14 cellular contexts compared by ENCODE assay signal in the genomic region with DNA sequence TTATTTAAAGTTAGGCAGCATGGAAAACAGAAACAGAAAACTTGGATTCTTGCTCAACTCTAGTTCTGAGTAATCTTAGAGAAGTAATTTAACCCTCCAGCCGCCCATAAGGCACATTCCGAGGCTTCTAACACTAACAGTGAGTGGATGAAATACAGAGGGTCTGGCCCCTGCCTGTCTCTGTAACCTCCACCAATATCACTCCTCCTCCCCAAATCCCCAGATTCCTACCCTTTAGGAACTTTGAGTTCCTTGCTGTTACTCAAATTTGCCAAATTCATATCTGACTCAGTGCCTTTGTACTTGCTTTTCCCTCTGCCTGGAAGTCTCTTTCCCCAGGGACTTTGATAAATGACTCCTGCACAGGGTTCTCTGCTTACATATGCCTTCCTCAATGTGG.
A peak's percentile ranks its signal among the peaks of the same experiment; 100 is the strongest.
DNase-seq lines count a peak whose midpoint lies in the region; FAIRE-seq and TF ChIP-seq lines count a peak whose summit lies in the region.
"Had no signal": no experiment of that assay in that cellular context is flagged by ENCODE, and none has a peak within 500 bp of the region (broad histone marks: within the 10 kb centered on the region; RNA-seq: fewer than 3 reads in every experiment).

No MANE protein-coding gene starts in this region.

- H3K27me3 Mint-ChIP-seq in type B pancreatic cell (no peaks in the 10 kb centered on the region), H9 (ENCODE audit: low read depth) (peaks cover 2% of the 10 kb centered on the region; the same call in 1 of the 2 replicates)
- H3K27me3 Mint-ChIP-seq: activated naive CD8-positive, alpha-beta T cell treated with anti-CD3 and anti-CD28 coated beads, Interleukin-2, amount 50 U/mL, for 24 hours had no signal

- H3K79me1 ChIP-seq in H9 (ENCODE audit: insufficient read depth, low read depth, low read length, poor library complexity, severe bottlenecking): no peaks in the 10 kb centered on the region

- no peak overlapping the region for H3T11ph ChIP-seq in H9 (ENCODE audit: low read length)

- H3K4me3 Mint-ChIP-seq in type B pancreatic cell: no peak overlapping the region
- H3K4me3 Mint-ChIP-seq in H9: no peak overlapping the region
- H3K4me3 Mint-ChIP-seq: activated naive CD8-positive, alpha-beta T cell treated with anti-CD3 and anti-CD28 coated beads, Interleukin-2, amount 50 U/mL, for 24 hours; IgD-negative memory B cell had no signal

- FAIRE-seq in kidney (lab: Jason Lieb, UNC): no peak

- H2AK5ac ChIP-seq in H9 (ENCODE audit: insufficient read length, low read length): no peak overlapping the region

- 15% methylated on average over 2 of the region's 2 CpGs for WGBS in smooth muscle cell (ENCODE audit: low lambda C conversion rate)
- WGBS in H9 (ENCODE audit: extremely low coverage, insufficient read length, low lambda C conversion rate): no CpG with 5 or more reads among the region's 2 CpGs

- peak; percentile 91 for DNase-seq in HCEC 1CT
- DNase-seq in cardiac fibroblast (ENCODE audit: low read depth in 2 of 2): peak; percentile 81 to 92
- DNase-seq in kidney: peak; percentile 43
- DNase-seq in smooth muscle cell (lab: John Stamatoyannopoulos, UW; ENCODE audit: unreplicated experiment): no peak
- DNase-seq in type B pancreatic cell (ENCODE audit: extremely low spot score, unreplicated experiment): no peak
- DNase-seq in NCI-H146 treated with DMSO at 0.1 percent for 48 hours (lab: John Stamatoyannopoulos, UW; ENCODE audit: unreplicated experiment): no peak
- DNase-seq in H9: no peak
- no peak for DNase-seq in D341Med (ENCODE audit: low spot score)
- DNase-seq: activated CD4-positive, alpha-beta T cell treated with anti-CD3 and anti-CD28 coated beads, Interleukin-2, amount 50 U/mL, for 4 hours; activated naive CD8-positive, alpha-beta T cell treated with anti-CD3 and anti-CD28 coated beads, Interleukin-2, amount 50 U/mL, for 24 hours; COR-L47; stimulated activated CD4-positive, alpha-beta T cell treated with anti-CD3 and anti-CD28 coated beads, Interleukin-2, amount 100 ng/mL, for 48 hours; upper lobe of left lung had no signal

- H3K4me2 ChIP-seq in smooth muscle cell (peak overlapping the region; percentile 67), H9 (ENCODE audit: insufficient read depth, insufficient read length, low read length) (no peak overlapping the region)

- H3K23me2 ChIP-seq in H9 (ENCODE audit: insufficient read length, low read depth, low read length, poor library complexity, severe bottlenecking): no peaks in the 10 kb centered on the region

- no peak overlapping the region for H4K5ac ChIP-seq in H9 (ENCODE audit: insufficient read length, low read depth, low read length)

- no peaks in the 10 kb centered on the region for H3K4me1 ChIP-seq in kidney (ENCODE audit: control insufficient read depth in 1 of 2, insufficient read depth in 1 of 2, low read depth in 1 of 2, low read length in 2 of 2)
- H3K4me1 ChIP-seq in smooth muscle cell (ENCODE audit: low read depth): peaks cover 9% of the 10 kb centered on the region
- H3K4me1 ChIP-seq in H9 (ENCODE audit: insufficient read depth, low read length): peaks cover 2% of the 10 kb centered on the region; the same call in 1 of the 2 replicates

- H2AFZ ChIP-seq in smooth muscle cell (ENCODE audit: low read depth): peak overlapping the region; percentile 51
- no peak overlapping the region for H2AFZ ChIP-seq in H9 (ENCODE audit: low read length)

- H3K14ac ChIP-seq in H9 (ENCODE audit: insufficient read depth, low read length): no peak overlapping the region

- no peak overlapping the region for H2BK12ac ChIP-seq in H9 (ENCODE audit: insufficient read length, low read depth, low read length)

- H3K4ac ChIP-seq in H9 (ENCODE audit: low read depth, low read length): no peak overlapping the region

- no peak overlapping the region for H3K27ac Mint-ChIP-seq in type B pancreatic cell
- H3K27ac Mint-ChIP-seq in H9: no peak overlapping the region; a peak in 1 of 7 replicates
- H3K27ac Mint-ChIP-seq: activated naive CD8-positive, alpha-beta T cell treated with anti-CD3 and anti-CD28 coated beads, Interleukin-2, amount 50 U/mL, for 24 hours had no signal

- H3K9me3 Mint-ChIP-seq in type B pancreatic cell (peaks cover 5% of the 10 kb centered on the region), H9 (no peaks in the 10 kb centered on the region)

- no peak overlapping the region for H3K23ac ChIP-seq in H9 (ENCODE audit: insufficient read length, low read depth, low read length)

- no peak overlapping the region for H3K56ac ChIP-seq in H9 (ENCODE audit: insufficient read length, low read depth, low read length)

- H3K27me3 ChIP-seq in smooth muscle cell (ENCODE audit: low read depth) (no peaks in the 10 kb centered on the region), H9 (ENCODE audit: insufficient read depth, low read length) (no peaks in the 10 kb centered on the region)
- H3K27me3 ChIP-seq: upper lobe of left lung had no signal

- H4K91ac ChIP-seq in H9 (ENCODE audit: insufficient read length, low read depth, low read length): no peak overlapping the region

- no peaks in the 10 kb centered on the region for H4K20me1 ChIP-seq in smooth muscle cell (ENCODE audit: low read depth)
- H4K20me1 ChIP-seq in H9 (ENCODE audit: control insufficient read depth, insufficient read depth, insufficient read length): no peaks in the 10 kb centered on the region

- peaks cover 29% of the 10 kb centered on the region for H3F3A ChIP-seq in smooth muscle cell (ENCODE audit: low read depth)

- intact Hi-C loops in kidney (cut with DNase I): no loop called here

- H2BK120ac ChIP-seq in H9 (ENCODE audit: low read depth, low read length, poor library complexity, severe bottlenecking): no peak overlapping the region

- H2BK20ac ChIP-seq in H9 (ENCODE audit: low read depth, low read length, poor library complexity, severe bottlenecking): no peak overlapping the region

- no peak overlapping the region for H3K18ac ChIP-seq in H9 (ENCODE audit: insufficient read length, low read depth, low read length)

- H3K4me1 Mint-ChIP-seq in type B pancreatic cell (ENCODE audit: unreplicated experiment) (peaks cover 8% of the 10 kb centered on the region), H9 (peaks cover 6 to 12% of the 10 kb centered on the region in 2 experiments; a peak in 2 of 4 replicates)

- no peak overlapping the region for H2BK5ac ChIP-seq in H9 (ENCODE audit: insufficient read length, low read length)

- H4K8ac ChIP-seq in H9 (replicated peaks; ENCODE audit: insufficient read length, low read depth, low read length): no peak overlapping the region

- no peak for TF ChIP-seq CTCF in cardiac fibroblast (IDR thresholded peaks at IDR 0.05; ENCODE audit: low read depth, low read length)
- no peak for TF ChIP-seq CTCF in kidney (IDR thresholded peaks at IDR 0.05; ENCODE audit: borderline replicate concordance, extremely low read depth, insufficient read depth)
- no peak for TF ChIP-seq CTCF in smooth muscle cell (IDR thresholded peaks at IDR 0.05; ENCODE audit: borderline replicate concordance, insufficient read depth, poor library complexity, severe bottlenecking)
- no peak for TF ChIP-seq CTCF in type B pancreatic cell (conservative IDR thresholded peaks at IDR 0.05)
- TF ChIP-seq CTCF in H9 (conservative IDR thresholded peaks at IDR 0.05): no peak

- no peaks in the 10 kb centered on the region for H3K79me2 ChIP-seq in smooth muscle cell (ENCODE audit: low read depth)
- H3K79me2 ChIP-seq in H9 (ENCODE audit: insufficient read depth, low read length): no peaks in the 10 kb centered on the region

- no peaks in the 10 kb centered on the region for H3K36me3 Mint-ChIP-seq in type B pancreatic cell
- H3K36me3 Mint-ChIP-seq in H9 (ENCODE audit: insufficient read depth in 1 of 3, low read depth in 3 of 3): no peaks in the 10 kb centered on the region
- H3K36me3 Mint-ChIP-seq: IgD-negative memory B cell had no signal

- H3K9me3 ChIP-seq in kidney (ENCODE audit: control insufficient read depth in 1 of 2, low read length in 2 of 2) (no peaks in the 10 kb centered on the region), smooth muscle cell (replicated peaks; ENCODE audit: low read depth) (no peaks in the 10 kb centered on the region), H9 (ENCODE audit: control insufficient read depth, low read depth, low read length) (no peaks in the 10 kb centered on the region)
- H3K9me3 ChIP-seq: upper lobe of left lung had no signal

- H3K9ac ChIP-seq in kidney (ENCODE audit: low read length in 2 of 2): no peak overlapping the region
- H3K9ac ChIP-seq in smooth muscle cell (ENCODE audit: low read depth): no peak overlapping the region
- H3K9ac ChIP-seq in H9 (ENCODE audit: extremely low read depth, insufficient read length, low read length): no peak overlapping the region

- H3K27ac ChIP-seq in kidney (ENCODE audit: low read depth in 2 of 2, low read length in 2 of 2) (no peak overlapping the region), smooth muscle cell (ENCODE audit: low read depth) (peak overlapping the region; percentile 97), H9 (ENCODE audit: insufficient read length, low read depth, low read length) (no peak overlapping the region)

- no peak overlapping the region for H3K4me3 ChIP-seq in cardiac fibroblast (replicated peaks in 1 of 2; ENCODE audit: low read depth in 2 of 2, low read length in 2 of 2)
- H3K4me3 ChIP-seq in kidney (ENCODE audit: low read length in 2 of 2): no peak overlapping the region
- H3K4me3 ChIP-seq in smooth muscle cell: no peak overlapping the region
- H3K4me3 ChIP-seq: upper lobe of left lung had no signal

- no peak overlapping the region for H2BK15ac ChIP-seq in H9 (ENCODE audit: low read depth, low read length)

- H3K36me3 ChIP-seq in kidney (ENCODE audit: control insufficient read depth in 1 of 2, insufficient read depth in 2 of 2, low read length in 2 of 2): no peaks in the 10 kb centered on the region
- no peaks in the 10 kb centered on the region for H3K36me3 ChIP-seq in smooth muscle cell (ENCODE audit: low read depth)
- H3K36me3 ChIP-seq: upper lobe of left lung had no signal

Comparison
In these comparisons a context has a peak if more than half of its experiments do, and no peak if none do; other contexts are left out.
1. DNase-seq: peak in HCEC 1CT (single experiment), cardiac fibroblast (2 of 2) and kidney (single experiment); none in smooth muscle cell (single experiment), type B pancreatic cell (single experiment), NCI-H146 treated with DMSO at 0.1 percent for 48 hours (single experiment), H9 (single experiment) and D341Med (single experiment).